Comparison of ENCODE assay signal across 8 cellular contexts in the genomic region with DNA sequence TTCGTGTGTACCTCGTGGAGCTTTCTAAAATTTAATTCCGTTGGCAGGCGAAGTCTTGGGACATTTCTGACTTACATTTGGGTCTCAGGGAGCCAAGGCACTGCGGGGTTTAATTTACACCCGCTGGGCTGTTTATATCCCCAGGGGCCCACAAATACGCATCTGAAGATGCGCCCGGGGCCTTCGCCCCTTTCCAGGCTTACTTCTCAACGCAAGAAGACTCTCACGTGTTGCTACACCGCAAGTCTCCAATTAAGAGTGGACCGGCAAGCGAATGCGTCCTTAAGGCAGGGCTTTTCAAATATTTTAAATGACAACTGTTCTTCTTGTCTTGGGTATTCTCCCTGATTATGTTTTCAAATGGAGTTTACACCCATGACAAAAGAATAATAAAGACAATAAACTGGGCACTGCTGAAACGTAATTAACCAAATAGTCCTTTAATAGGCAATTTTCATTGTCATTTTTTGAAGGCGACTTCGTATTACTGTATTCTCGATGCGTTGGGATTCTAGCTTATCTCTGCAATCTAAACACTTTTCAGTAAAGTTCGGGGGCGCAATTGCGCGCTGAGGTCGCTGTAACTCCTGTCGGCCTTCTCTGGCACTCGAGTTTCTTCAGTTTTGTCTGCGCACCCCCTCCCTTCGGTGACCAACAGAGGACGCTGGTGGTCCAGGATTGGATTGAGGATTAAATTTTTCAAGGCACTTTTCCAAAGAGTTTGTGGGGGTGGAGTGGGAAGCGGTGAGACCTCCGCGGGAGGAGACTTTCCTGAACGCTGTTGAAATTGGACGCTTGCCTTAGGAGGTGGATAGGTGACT.
DNase-seq lines count a peak whose midpoint lies in the region; ATAC-seq, FAIRE-seq and TF ChIP-seq lines count a peak whose summit lies in the region.

No MANE protein-coding gene starts in this region.

- no peaks in the 10 kb centered on the region for H3K9me3 ChIP-seq in neuron (ENCODE audit: low read length)

- DNase-seq in D721Med (ENCODE audit: insufficient read length, low spot score) (no peak), HPDE6-E6E7 (ENCODE audit: extremely low spot score) (peak; percentile 45), fibroblast of pulmonary artery (ENCODE audit: low read depth) (peak; percentile 82), NCI-H2081 treated with DMSO at 0.1 percent for 48 hours (lab: John Stamatoyannopoulos, UW) (no peak)

- H3K36me3 ChIP-seq in neuron (ENCODE audit: insufficient read depth, low read length), result no peaks in the 10 kb centered on the region

- ATAC-seq in GM19455 (IDR thresholded peaks at IDR 0.05; ENCODE audit: unreplicated experiment) (no peak), GM19463 (IDR thresholded peaks at IDR 0.05; ENCODE audit: unreplicated experiment) (no peak)

- TF ChIP-seq CTCF in D721Med (IDR thresholded peaks at IDR 0.05; ENCODE audit: insufficient read depth, missing control alignments), result peak; percentile 90
- peak; percentile 95 for TF ChIP-seq CTCF in VCaP (conservative IDR thresholded peaks at IDR 0.05)
- peak; percentile 99 for TF ChIP-seq CTCF in fibroblast of pulmonary artery (IDR thresholded peaks at IDR 0.05; ENCODE audit: low read length, missing control alignments)

- peak overlapping the region; percentile 84 for H3K27ac ChIP-seq in VCaP

- no peak for FAIRE-seq in D721Med (lab: Jason Lieb, UNC)

- H3K4me1 ChIP-seq in neuron (ENCODE audit: insufficient read depth, low read length), result peaks cover 10% of the 10 kb centered on the region

- peaks cover 38% of the 10 kb centered on the region for H3K27me3 ChIP-seq in neuron (ENCODE audit: insufficient read depth, low read length)

- H3K4me3 ChIP-seq in fibroblast of pulmonary artery (replicated peaks; ENCODE audit: low read depth, low read length) (peak overlapping the region; percentile 45), neuron (ENCODE audit: low read length) (peak overlapping the region; percentile 65)

- peak overlapping the region; percentile 93 for H2AFZ ChIP-seq in neuron (ENCODE audit: low read depth, low read length)

Comparison
In these comparisons a context has a peak if more than half of its experiments do, and no peak if none do; other contexts are left out.
1. DNase-seq: peak in HPDE6-E6E7 (single experiment) and fibroblast of pulmonary artery (single experiment); none in D721Med (single experiment) and NCI-H2081 treated with DMSO at 0.1 percent for 48 hours (single experiment).
2. Peak in every context shown above with its lines, with median percentiles within 50 percentile points of each other: CTCF ChIP-seq.